ENCODE assay signal across 7 cellular contexts in genomic region chr7:155205368-155206285, GRCh38.
DNase-seq lines count a peak whose midpoint lies in the region; ATAC-seq and TF ChIP-seq lines count a peak whose summit lies in the region.

No MANE protein-coding gene starts in this region.

- H3K9me3 Mint-ChIP-seq in natural killer cell = peaks cover 3% of the 10 kb centered on the region in 2 donors

- H3K36me3 ChIP-seq in esophagus (ENCODE audit: control insufficient read depth in 2 of 2, insufficient read depth in 2 of 2, low read length in 1 of 2) = no peaks in the 10 kb centered on the region

- peaks cover 0 to 7% of the 10 kb centered on the region in 2 donors for H3K9me3 ChIP-seq in esophagus (ENCODE audit: control insufficient read depth in 2 of 2, insufficient read depth in 1 of 2, low read depth in 1 of 2, low read length in 1 of 2)

- peak overlapping the region in 1 of 2 donors; percentile 31 for H3K4me3 ChIP-seq in esophagus (ENCODE audit: low read depth in 1 of 2, low read length in 2 of 2)

- 60 to 64% methylated on average over 32 of the region's 32 CpGs for WGBS in esophagus, 2 donors

- no peaks in the 10 kb centered on the region for H3K36me3 Mint-ChIP-seq in natural killer cell

- peaks cover 21 to 35% of the 10 kb centered on the region in 2 donors for H3K4me1 Mint-ChIP-seq in natural killer cell

- no peaks in the 10 kb centered on the region for H3K27me3 ChIP-seq in esophagus (ENCODE audit: control insufficient read depth in 1 of 2, insufficient read depth in 2 of 2, low read length in 2 of 2)

- no peak for TF ChIP-seq CTCF in natural killer cell (IDR thresholded peaks at IDR 0.05)

- peak overlapping the region; percentile 96 for H3K4me3 Mint-ChIP-seq in natural killer cell

- H3K27ac Mint-ChIP-seq in natural killer cell = peak overlapping the region; percentile 96 to 98

- H3K27ac ChIP-seq in esophagus (ENCODE audit: low read depth in 2 of 2, low read length in 1 of 2) = peak overlapping the region; percentile 38 to 80

- DNase-seq in NK-92 treated with Interleukin-12 subunit alpha and Interleukin-12 subunit beta, amount 100 ng/mL, for 24 hours (lab: John Stamatoyannopoulos, UW) = peak; percentile 91
- DNase-seq in activated CD8-positive, alpha-beta memory T cell treated with anti-CD3 and anti-CD28 coated beads, Interleukin-2, amount 50 U/mL, for 4 hours = peak; percentile 79
- peak; percentile 83 for DNase-seq in natural killer cell
- peak; percentile 93 for DNase-seq in stimulated activated naive CD4-positive, alpha-beta T cell treated with Interleukin-2 at 50 U/mL for 16 hours (lab: John Stamatoyannopoulos, UW)

- peaks cover 0 to 4% of the 10 kb centered on the region in 2 donors for H3K27me3 Mint-ChIP-seq in natural killer cell (ENCODE audit: low read depth in 2 of 2)

- intact Hi-C loops in natural killer cell (cut with micrococcal nuclease) = loop anchor here (1.0 to 5.0 kb wide), 4 partner anchors 94 to 278 kb away; partner anchors contain the start of gene PAXIP1

- peak; percentile 83 for ATAC-seq in GM18519 (IDR thresholded peaks at IDR 0.05; ENCODE audit: low FRiP score, unreplicated experiment)
- peak; percentile 90 for ATAC-seq in HG02870 (IDR thresholded peaks at IDR 0.05; ENCODE audit: unreplicated experiment)
- peak; percentile 82 to 93 (median 88) for ATAC-seq in natural killer cell

- H3K4me1 ChIP-seq in esophagus (ENCODE audit: control insufficient read depth in 2 of 2, insufficient read depth in 2 of 2, low read length in 1 of 2) = no peaks in the 10 kb centered on the region
